ENCODE assay signal across 8 cellular contexts in the genomic region with DNA sequence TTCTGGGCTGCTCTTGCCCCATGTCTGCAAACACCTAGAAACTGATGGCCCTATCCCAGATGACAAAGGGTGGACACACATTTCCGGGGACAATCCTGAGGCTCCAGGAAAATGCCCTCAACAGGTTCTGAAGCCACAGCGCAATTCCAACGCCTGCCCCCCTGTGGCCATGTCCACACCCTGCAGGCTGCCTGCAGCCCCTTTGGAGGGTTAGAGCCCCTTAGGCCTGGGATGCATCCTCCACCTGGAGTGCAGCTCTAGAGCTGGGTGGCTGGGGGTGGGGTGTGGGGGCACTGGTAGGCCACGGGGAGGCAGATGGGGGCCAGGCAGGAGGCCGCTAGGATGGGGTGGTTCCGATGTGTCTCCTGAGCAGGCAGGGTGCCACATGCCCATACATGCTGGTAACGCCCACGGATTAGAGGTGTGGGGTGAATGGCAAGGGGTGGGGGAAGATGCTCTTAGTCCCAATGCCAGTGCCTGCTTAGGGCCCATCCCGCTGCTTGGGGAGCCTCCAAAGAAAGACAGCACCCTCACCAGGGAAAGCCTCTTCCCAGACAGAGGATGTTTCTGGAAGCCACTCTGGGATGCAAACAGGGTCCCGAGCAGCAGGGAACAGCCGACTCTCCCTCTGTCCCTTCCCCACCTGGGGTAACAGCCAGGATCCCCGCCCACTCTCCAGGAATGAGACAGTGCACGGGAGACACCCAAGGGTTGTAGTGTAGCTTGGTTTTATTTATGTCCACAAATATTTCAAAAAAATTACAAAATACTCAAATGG. TPM values are rescaled to one million over a fixed set of nuclear protein-coding genes. Genes with fewer than 3 reads are reported as not detected.
A peak's percentile ranks its signal among the peaks of the same experiment; 100 is the strongest.
DNase-seq lines count a peak whose midpoint lies in the region; ATAC-seq and TF ChIP-seq lines count a peak whose summit lies in the region.

No MANE protein-coding gene starts in this region.

- intact Hi-C loops in colonic mucosa (cut with DNase I) = no loop called here

- peaks cover 10% of the 10 kb centered on the region for H3K79me1 ChIP-seq in neuronal stem cell (ENCODE audit: low read depth, low read length)

- H2BK12ac ChIP-seq in neuronal stem cell (ENCODE audit: low read length) = no peak overlapping the region

- H3K4me3 ChIP-seq in Loucy (ENCODE audit: low read length, poor library complexity, severe bottlenecking) (no peak overlapping the region), colonic mucosa (no peak overlapping the region), neuronal stem cell (ENCODE audit: low read length in 2 of 2) (no peak overlapping the region)

- H3K4me2 ChIP-seq in Loucy (ENCODE audit: low read depth, low read length, poor library complexity, severe bottlenecking) (no peak overlapping the region), neuronal stem cell (ENCODE audit: insufficient read depth, low read length, poor library complexity, severe bottlenecking) (no peak overlapping the region)

- no peaks in the 10 kb centered on the region for H3K9me3 Mint-ChIP-seq in stimulated activated memory B cell treated with anti-CD40 and anti-IgM and Interleukin-4, amounts not matched to agents 10 μg/mL and 1 μg/mL and 100 μg/mL, for 72 hours

- no CpG with 5 or more reads among the region's 13 CpGs for WGBS in neuronal stem cell (ENCODE audit: extremely low coverage in 2 of 2, insufficient read length in 2 of 2, insufficient replicate concordance in 1 of 2), 2 donors

- no peak overlapping the region for H3K4me3 Mint-ChIP-seq in stimulated activated memory B cell treated with anti-CD40 and anti-IgM and Interleukin-4, amounts not matched to agents 10 μg/mL and 1 μg/mL and 100 μg/mL, for 72 hours

- no peak overlapping the region for H4K8ac ChIP-seq in neuronal stem cell (ENCODE audit: low read depth, low read length)

- peaks cover 33% of the 10 kb centered on the region for H3K36me3 Mint-ChIP-seq in stimulated activated memory B cell treated with anti-CD40 and anti-IgM and Interleukin-4, amounts not matched to agents 10 μg/mL and 1 μg/mL and 100 μg/mL, for 72 hours

- H3K23ac ChIP-seq in neuronal stem cell (ENCODE audit: low read depth, low read length, poor library complexity) = peak overlapping the region; percentile 92

- H3K79me2 ChIP-seq in Loucy (ENCODE audit: insufficient read depth, low read length) = no peaks in the 10 kb centered on the region

- no peaks in the 10 kb centered on the region for H4K20me1 ChIP-seq in Loucy (ENCODE audit: insufficient read depth, low read length, poor library complexity, severe bottlenecking)

- no peak overlapping the region for H3K18ac ChIP-seq in neuronal stem cell (ENCODE audit: low read length)

- no peak overlapping the region for H3K27ac Mint-ChIP-seq in stimulated activated memory B cell treated with anti-CD40 and anti-IgM and Interleukin-4, amounts not matched to agents 10 μg/mL and 1 μg/mL and 100 μg/mL, for 72 hours

- TF ChIP-seq CTCF in Loucy (conservative IDR thresholded peaks at IDR 0.05; ENCODE audit: low read length) = peak; percentile 71
- TF ChIP-seq CTCF in colonic mucosa (IDR thresholded peaks at IDR 0.05) = peak; percentile 61

- H3F3A ChIP-seq in Loucy (ENCODE audit: low read depth) = no peaks in the 10 kb centered on the region

- no peak overlapping the region for H3K9ac ChIP-seq in Loucy (ENCODE audit: low read depth, low read length, poor library complexity, severe bottlenecking)
- H3K9ac ChIP-seq in colonic mucosa (ENCODE audit: low read depth in 2 of 2, low read length in 2 of 2) = no peak overlapping the region
- no peak overlapping the region for H3K9ac ChIP-seq in neuronal stem cell (ENCODE audit: low read depth, low read length, poor library complexity)

- H3K4me1 ChIP-seq in Loucy (ENCODE audit: insufficient read depth, low read length, poor library complexity, severe bottlenecking) (no peaks in the 10 kb centered on the region), colonic mucosa (no peaks in the 10 kb centered on the region), neuronal stem cell (ENCODE audit: control insufficient read depth in 2 of 2, insufficient read depth in 1 of 2, low read depth in 1 of 2, low read length in 2 of 2) (peaks cover 0 to 9% of the 10 kb centered on the region in 2 donors)

- H3K4ac ChIP-seq in neuronal stem cell (ENCODE audit: low read length) = no peak overlapping the region

- H3K9me3 ChIP-seq in Loucy (ENCODE audit: insufficient read depth, low read depth, low read length) (no peaks in the 10 kb centered on the region), colonic mucosa (no peaks in the 10 kb centered on the region), neuronal stem cell (replicated peaks in 1 of 2; ENCODE audit: control insufficient read depth in 2 of 2, insufficient read depth in 1 of 2, low read depth in 1 of 2, low read length in 2 of 2) (no peaks in the 10 kb centered on the region)

- H2AFZ ChIP-seq in Loucy (ENCODE audit: low read length) = no peak overlapping the region
- H2AFZ ChIP-seq in neuronal stem cell (ENCODE audit: low read length) = no peak overlapping the region

- no peaks in the 10 kb centered on the region for H3K9me2 ChIP-seq in Loucy (replicated peaks; ENCODE audit: low read depth, low read length)

- peak overlapping the region; percentile 6 for H2BK5ac ChIP-seq in neuronal stem cell (ENCODE audit: low read length)

- DNase-seq in EH (ENCODE audit: low read depth) (peak; percentile 37), colonic mucosa (no peak), neuronal stem cell (ENCODE audit: low spot score) (no peak), NCI-H1436 (lab: John Stamatoyannopoulos, UW) (no peak)

- ATAC-seq in GM21529 (IDR thresholded peaks at IDR 0.05; ENCODE audit: unreplicated experiment) (no peak), HG02798 (IDR thresholded peaks at IDR 0.05; ENCODE audit: poor library complexity, unreplicated experiment) (no peak)
- ATAC-seq in stimulated activated memory B cell treated with anti-CD40 and anti-IgM and Interleukin-4, amounts not matched to agents 10 μg/mL and 1 μg/mL and 100 μg/mL, for 72 hours = no peak

- H2BK15ac ChIP-seq in neuronal stem cell (ENCODE audit: low read length) = no peak overlapping the region

- H3K36me3 ChIP-seq in Loucy (ENCODE audit: insufficient read depth, low read length) (peaks cover 41% of the 10 kb centered on the region; the same call in 1 of the 2 replicates), colonic mucosa (peaks cover 11% of the 10 kb centered on the region), neuronal stem cell (replicated peaks in 1 of 2; ENCODE audit: control insufficient read depth in 2 of 2, insufficient read depth in 2 of 2, low read length in 2 of 2) (peaks cover 32 to 49% of the 10 kb centered on the region in 2 donors)

- peak overlapping the region; percentile 85 for H2AK5ac ChIP-seq in neuronal stem cell (ENCODE audit: low read depth, low read length)

- H3K27ac ChIP-seq in colonic mucosa = no peak overlapping the region
- peak overlapping the region; percentile 35 for H3K27ac ChIP-seq in neuronal stem cell (replicated peaks; ENCODE audit: low read length)

- peaks cover 6% of the 10 kb centered on the region for H3K4me1 Mint-ChIP-seq in stimulated activated memory B cell treated with anti-CD40 and anti-IgM and Interleukin-4, amounts not matched to agents 10 μg/mL and 1 μg/mL and 100 μg/mL, for 72 hours

- no peak overlapping the region for H3K14ac ChIP-seq in neuronal stem cell (ENCODE audit: low read length)

- no peak overlapping the region for H2BK120ac ChIP-seq in neuronal stem cell (ENCODE audit: low read depth, low read length)

- no peak overlapping the region for H4K91ac ChIP-seq in neuronal stem cell (ENCODE audit: low read depth, low read length, poor library complexity)

- H3K27me3 Mint-ChIP-seq in stimulated activated memory B cell treated with anti-CD40 and anti-IgM and Interleukin-4, amounts not matched to agents 10 μg/mL and 1 μg/mL and 100 μg/mL, for 72 hours = no peaks in the 10 kb centered on the region

- H3K27me3 ChIP-seq in Loucy (ENCODE audit: insufficient read depth, low read length, poor library complexity, severe bottlenecking) = no peaks in the 10 kb centered on the region
- H3K27me3 ChIP-seq in colonic mucosa = no peaks in the 10 kb centered on the region
- no peaks in the 10 kb centered on the region for H3K27me3 ChIP-seq in neuronal stem cell (ENCODE audit: control insufficient read depth in 3 of 3, insufficient read depth in 3 of 3, low read depth in 1 of 3, low read length in 3 of 3)

RNA-seq across cellular contexts. Expression of a gene that starts 34.0 kb away (rescaled TPM):
- total RNA-seq in colonic mucosa = under 1 TPM; 0.27 to 0.42 TPM
- 1.7 TPM for polyA plus RNA-seq in neuronal stem cell (2013, experiment 1 of 2)
- polyA plus RNA-seq in neuronal stem cell (2013, experiment 2 of 2) = 1.7 TPM
